ENCODE assay signal across 31 cellular contexts in the genomic region with DNA sequence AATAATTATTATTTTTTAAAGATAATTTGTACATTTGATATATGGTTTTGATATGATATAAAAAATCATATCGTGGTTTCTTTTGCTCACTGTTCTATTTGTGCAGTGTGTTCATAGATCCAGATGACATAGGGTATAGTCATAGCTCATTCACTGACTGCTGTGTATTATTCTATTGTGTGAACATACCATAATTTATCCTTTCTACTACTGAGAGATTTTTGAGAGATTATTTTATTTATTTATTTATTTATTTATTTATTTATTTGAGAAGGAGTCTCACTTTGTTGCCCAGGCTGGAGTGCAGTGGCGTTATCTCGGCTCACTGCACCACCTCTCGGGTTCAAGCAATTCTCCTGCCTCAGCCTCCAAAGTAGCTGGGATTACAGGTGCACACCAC. TPM values are rescaled to one million over a fixed set of nuclear protein-coding genes. Genes with fewer than 3 reads are reported as not detected.
"Had no signal": no experiment of that assay in that cellular context is flagged by ENCODE, and none has a peak within 500 bp of the region (broad histone marks: within the 10 kb centered on the region; RNA-seq: fewer than 3 reads in every experiment).

No MANE protein-coding gene starts in this region.

- FAIRE-seq: TTC549 had no signal

- ATAC-seq: activated CD8-positive, alpha-beta T cell treated with anti-CD3 and anti-CD28 coated beads for 36 hours; activated naive CD4-positive, alpha-beta T cell treated with anti-CD3 and anti-CD28 coated beads, Interleukin-2, amount 50 U/mL, for 72 hours; activated T-cell treated with anti-CD3 and anti-CD28 coated beads, Interleukin-2, amount 50 U/mL, for 4 hours; activated T-cell treated with anti-CD3 and anti-CD28 coated beads, Interleukin-2, amount 50 U/mL, for 72 hours; activated T-helper 17 cell treated with anti-CD3 and anti-CD28 coated beads, Interleukin-2, amount 50 U/mL, for 72 hours had no signal

- H3K27me3 ChIP-seq: adrenal gland, ascending aorta had no signal

- H3K4me3 ChIP-seq: adrenal gland, ascending aorta had no signal

- H3K4me1 ChIP-seq: adrenal gland had no signal

- H3K9me3 ChIP-seq: adrenal gland, ascending aorta had no signal

- H3K36me3 ChIP-seq: adrenal gland, ascending aorta had no signal

- H3K27ac ChIP-seq: adrenal gland, ascending aorta had no signal

- DNase-seq: activated B cell treated with CpG ODN at 0.5 μM for 24 hours; activated CD4-positive, alpha-beta memory T cell treated with anti-CD3 and anti-CD28 coated beads for 36 hours; activated CD4-positive, alpha-beta T cell treated with anti-CD3 and anti-CD28 coated beads for 4 hours; activated CD4-positive, alpha-beta T cell treated with anti-CD3 and anti-CD28 coated beads, Interleukin-2, amount 10 ng/mL, durations not matched to agents 24 days and 14 days; activated CD4-positive, alpha-beta T cell treated with anti-CD3 and anti-CD28 coated beads, Interleukin-2, amount 50 U/mL, for 1 hour; activated CD4-positive, alpha-beta T cell treated with anti-CD3 and anti-CD28 coated beads, Interleukin-2, amount 50 U/mL, for 4 hours; activated CD4-positive, CD25-positive, alpha-beta regulatory T cell treated with anti-CD3 and anti-CD28 coated beads, Interleukin-2, amount 50 U/mL, for 72 hours; activated CD8-positive, alpha-beta memory T cell treated with anti-CD3 and anti-CD28 coated beads, Interleukin-2, amount 50 U/mL, for 4 hours; activated CD8-positive, alpha-beta T cell treated with anti-CD3 and anti-CD28 coated beads for 36 hours; activated effector memory CD4-positive, alpha-beta T cell treated with anti-CD3 and anti-CD28 coated beads, Interleukin-2, amount 50 U/mL, for 16 hours; activated gamma-delta T cell treated with Interleukin-2 at 50 U/mL for 16 hours; activated naive CD4-positive, alpha-beta T cell; activated naive CD4-positive, alpha-beta T cell treated with anti-CD3 and anti-CD28 coated beads for 36 hours; activated naive CD4-positive, alpha-beta T cell treated with anti-CD3 and anti-CD28 coated beads, Interleukin-2, amount 50 U/mL, for 16 hours; activated naive CD8-positive, alpha-beta T cell treated with anti-CD3 and anti-CD28 coated beads for 36 hours; activated T-cell treated with anti-CD3 and anti-CD28 coated beads for 4 hours; activated T-cell treated with anti-CD3 and anti-CD28 coated beads, Interleukin-2, amount 50 U/mL, for 1 hour; activated T-cell treated with anti-CD3 and anti-CD28 coated beads, Interleukin-2, amount 50 U/mL, for 4 hours; activated T-cell treated with anti-CD3 and anti-CD28 coated beads, Interleukin-2, amount 50 U/mL, for 72 hours; adrenal gland; amniotic stem cell; central memory CD4-positive, alpha-beta T cell; T-helper 1 cell; T-helper 2 cell; T-helper 9 cell had no signal

RNA-seq across cellular contexts. Expression of a gene that starts 39.0 kb away (rescaled TPM):
- total RNA-seq: activated B cell treated with CpG ODN at 0.5 μM for 24 hours; activated CD4-positive, alpha-beta memory T cell treated with anti-CD3 and anti-CD28 coated beads for 36 hours; activated CD4-positive, alpha-beta T cell treated with anti-CD3 and anti-CD28 coated beads, Interleukin-2, amount 10 ng/mL, durations not matched to agents 24 days and 14 days; activated CD8-positive, alpha-beta memory T cell treated with anti-CD3 and anti-CD28 coated beads for 36 hours; activated CD8-positive, alpha-beta T cell treated with anti-CD3 and anti-CD28 coated beads for 36 hours; activated naive CD4-positive, alpha-beta T cell treated with anti-CD3 and anti-CD28 coated beads for 36 hours; activated naive CD4-positive, alpha-beta T cell treated with anti-CD3 and anti-CD28 coated beads, Interleukin-2, amount 50 U/mL, for 72 hours; activated naive CD8-positive, alpha-beta T cell treated with anti-CD3 and anti-CD28 coated beads for 36 hours; activated T-cell treated with anti-CD3 and anti-CD28 coated beads, Interleukin-2, amount 50 U/mL, for 4 hours; activated T-cell treated with anti-CD3 and anti-CD28 coated beads, Interleukin-2, amount 50 U/mL, for 72 hours; activated T-helper 1 cell treated with anti-CD3 and anti-CD28 coated beads, Interleukin-12 subunit alpha, Interleukin-12 subunit beta, Interleukin-2, Interleukin-4 antibody, amounts not matched to agents 30 ng/mL and 10 ng/mL and 1 ng/mL, durations not matched to agents 14 hours and 24 hours and 36 hours; activated T-helper 17 cell treated with anti-CD3 and anti-CD28 coated beads, Interleukin-2, amount 50 U/mL, for 72 hours; ascending aorta had no signal
